8 cellular contexts compared by ENCODE assay signal in genomic region chr10:68550747-68551411, GRCh38. TPM values are rescaled to one million over a fixed set of nuclear protein-coding genes. Genes with fewer than 3 reads are reported as not detected.
DNase-seq lines count a peak whose midpoint lies in the region; ATAC-seq, FAIRE-seq and TF ChIP-seq lines count a peak whose summit lies in the region.

No MANE protein-coding gene starts in this region.

- peak; percentile 9 for FAIRE-seq in HTR-8/SVneo (lab: Jason Lieb, UNC)

- no peak overlapping the region for H3K9ac ChIP-seq in OCI-LY3 (ENCODE audit: low read length)

- H3K36me3 ChIP-seq in OCI-LY3 (replicated peaks; ENCODE audit: low read depth, low read length), result no peaks in the 10 kb centered on the region
- H3K36me3 ChIP-seq in ascending aorta, result no peaks in the 10 kb centered on the region
- no peaks in the 10 kb centered on the region for H3K36me3 ChIP-seq in gastrocnemius medialis

- ATAC-seq in GM18868 (IDR thresholded peaks at IDR 0.05; ENCODE audit: unreplicated experiment) (peak; percentile 80), gastrocnemius medialis (peak; percentile 88 to 89), GM21786 (IDR thresholded peaks at IDR 0.05; ENCODE audit: unreplicated experiment) (no peak)

- intact Hi-C loops in ascending aorta (cut with DNase I) (no loop called here), gastrocnemius medialis (cut with DNase I; ENCODE audit: low total_unique reads) (loop anchor here (5.0 to 10.0 kb wide), 3 partner anchors 54 to 346 kb away; partner anchors contain the start of gene CCAR1)

- H3K4me3 ChIP-seq in OCI-LY3 (ENCODE audit: low read length) (no peak overlapping the region), ascending aorta (no peak overlapping the region), gastrocnemius medialis (no peak overlapping the region)

- no peak for TF ChIP-seq POLR2A in gastrocnemius medialis (IDR thresholded peaks at IDR 0.05)

- no peaks in the 10 kb centered on the region for H3K79me2 ChIP-seq in OCI-LY3 (ENCODE audit: low read length)

- no peak overlapping the region for H3K27ac ChIP-seq in OCI-LY3 (ENCODE audit: low read length)
- no peak overlapping the region for H3K27ac ChIP-seq in ascending aorta
- H3K27ac ChIP-seq in gastrocnemius medialis, result no peak overlapping the region

- DNase-seq in CMK (ENCODE audit: low read depth) (peak; percentile 31), HTR-8/SVneo (ENCODE audit: insufficient read length, low spot score) (no peak), ascending aorta (ENCODE audit: low spot score in 2 of 2) (peak in 1 of 2 donors; percentile 69), hepatic stellate cell (ENCODE audit: low spot score) (peak; percentile 84), gastrocnemius medialis (peak in 1 of 2 donors; percentile 35)

- in situ Hi-C loops in gastrocnemius medialis (cut with MboI; ENCODE audit: low sequenced_read_pairs in 4 of 4), result no loop called here

- no peaks in the 10 kb centered on the region for H3K9me3 ChIP-seq in OCI-LY3 (ENCODE audit: insufficient read depth, low read length)
- no peaks in the 10 kb centered on the region for H3K9me3 ChIP-seq in ascending aorta
- H3K9me3 ChIP-seq in gastrocnemius medialis, result no peaks in the 10 kb centered on the region

- TF ChIP-seq CTCF in OCI-LY3 (IDR thresholded peaks at IDR 0.05; ENCODE audit: low read depth, low read length), result peak; percentile 59
- TF ChIP-seq CTCF in ascending aorta (IDR thresholded peaks at IDR 0.05), result peak; percentile 56 to 78 (median 67)
- peak in 4 of 5 experiments; percentile 50 to 74 (median 62) for TF ChIP-seq CTCF in gastrocnemius medialis (IDR thresholded peaks at IDR 0.05 in 4 of 5, conservative IDR thresholded peaks at IDR 0.05 in 1 of 5)

- H3K27me3 ChIP-seq in OCI-LY3 (ENCODE audit: low read depth, low read length) (no peaks in the 10 kb centered on the region), ascending aorta (no peaks in the 10 kb centered on the region), gastrocnemius medialis (no peaks in the 10 kb centered on the region)

- H4K20me1 ChIP-seq in OCI-LY3 (ENCODE audit: insufficient read depth, low read length), result no peaks in the 10 kb centered on the region

- no peaks in the 10 kb centered on the region for H3K4me1 ChIP-seq in OCI-LY3 (ENCODE audit: low read length)
- H3K4me1 ChIP-seq in ascending aorta, result no peaks in the 10 kb centered on the region
- no peaks in the 10 kb centered on the region for H3K4me1 ChIP-seq in gastrocnemius medialis

- H2AFZ ChIP-seq in OCI-LY3 (ENCODE audit: low read depth, low read length), result no peak overlapping the region; the same call in 1 of the 2 replicates

- 0 out of 2 replicates have a peak overlapping the region, but pooled peaks have one; percentile 9 for H3K4me2 ChIP-seq in OCI-LY3 (ENCODE audit: low read length)

RNA-seq across cellular contexts. Expression of gene TET1, which starts 9.3 kb away (rescaled TPM):
- total RNA-seq in ascending aorta, result 3.9 TPM
- total RNA-seq in gastrocnemius medialis, result 1 to 10 TPM in 3 of 4 donors, under 1 TPM in 1; 1.00 to 2.0 (median 1.4) TPM

RNA-seq across cellular contexts. Expression of gene SLC25A16, which starts 23.6 kb away (rescaled TPM):
- total RNA-seq in ascending aorta, result 9.5 TPM
- 10 to 100 TPM in 2 of 4 donors, 1 to 10 TPM in 2; 5.1 to 40.7 (median 9.4) TPM for total RNA-seq in gastrocnemius medialis
